In the genomic region with DNA sequence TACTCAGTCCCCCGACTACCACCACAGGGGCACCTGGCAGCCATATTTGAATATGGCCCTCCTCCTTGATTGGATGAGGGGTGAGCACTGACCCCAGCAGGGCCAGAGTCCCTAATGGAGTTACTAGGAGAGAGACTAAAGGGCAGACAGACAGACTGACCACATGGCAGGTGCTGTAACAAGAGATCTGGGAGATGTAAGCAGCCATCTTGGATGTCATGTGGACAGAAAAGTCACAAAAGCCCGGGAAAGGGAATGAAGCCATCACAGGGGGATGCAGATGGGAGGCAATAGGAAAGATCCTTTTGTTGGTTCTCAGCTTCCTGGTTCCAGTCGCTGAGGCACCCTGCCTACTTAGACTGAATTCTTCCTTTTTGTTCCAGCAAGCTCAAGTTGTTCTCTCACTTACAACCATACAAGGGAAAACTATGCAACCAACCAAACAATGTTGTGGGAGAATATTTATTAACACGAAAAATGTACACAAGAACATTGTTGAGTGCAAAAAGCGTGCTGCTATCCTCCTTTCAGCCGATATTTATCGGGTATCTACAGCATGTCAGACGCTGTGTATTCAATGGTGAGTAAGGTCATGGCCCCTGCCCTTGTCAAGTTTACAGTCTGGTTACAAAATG, we compare ENCODE assay signal across 17 cellular contexts.
A peak's percentile ranks its signal among the peaks of the same experiment; 100 is the strongest.
DNase-seq lines count a peak whose midpoint lies in the region; ATAC-seq and TF ChIP-seq lines count a peak whose summit lies in the region.
"Had no signal": no experiment of that assay in that cellular context is flagged by ENCODE, and none has a peak within 500 bp of the region (broad histone marks: within the 10 kb centered on the region; RNA-seq: fewer than 3 reads in every experiment).

No MANE protein-coding gene starts in this region.

- no peaks in the 10 kb centered on the region for H3K4me1 Mint-ChIP-seq in natural killer cell treated with Interleukin-12 subunit alpha and Interleukin-12 subunit beta and Interleukin-15 and Interleukin-18, amount 100 ng/mL, for 72 hours (ENCODE audit: low read depth in 2 of 2)
- no peaks in the 10 kb centered on the region for H3K4me1 Mint-ChIP-seq in natural killer cell

- TF ChIP-seq EP300 in gastroesophageal sphincter (IDR thresholded peaks at IDR 0.05) (no peak), sigmoid colon (IDR thresholded peaks at IDR 0.05) (no peak)

- no peaks in the 10 kb centered on the region for H3K36me3 ChIP-seq in gastroesophageal sphincter
- no peaks in the 10 kb centered on the region for H3K36me3 ChIP-seq in sigmoid colon
- no peaks in the 10 kb centered on the region for H3K36me3 ChIP-seq in heart right ventricle
- H3K36me3 ChIP-seq: BE2C had no signal

- no peak overlapping the region for H3K4me3 ChIP-seq in gastroesophageal sphincter
- no peak overlapping the region for H3K4me3 ChIP-seq in sigmoid colon
- H3K4me3 ChIP-seq in heart right ventricle = no peak overlapping the region
- H3K4me3 ChIP-seq: PC-9 had no signal

- H3K9me3 Mint-ChIP-seq in natural killer cell treated with Interleukin-12 subunit alpha and Interleukin-12 subunit beta and Interleukin-15 and Interleukin-18, amount 100 ng/mL, for 72 hours = no peaks in the 10 kb centered on the region
- no peaks in the 10 kb centered on the region for H3K9me3 Mint-ChIP-seq in natural killer cell
- H3K9me3 Mint-ChIP-seq: CD4-positive, alpha-beta T cell; H9 had no signal

- H3K27me3 ChIP-seq in gastroesophageal sphincter (no peaks in the 10 kb centered on the region), sigmoid colon (no peaks in the 10 kb centered on the region), heart right ventricle (no peaks in the 10 kb centered on the region)
- H3K27me3 ChIP-seq: BE2C had no signal

- no peak for TF ChIP-seq CTCF in natural killer cell (IDR thresholded peaks at IDR 0.05)
- no peak for TF ChIP-seq CTCF in gastroesophageal sphincter (IDR thresholded peaks at IDR 0.05)
- no peak for TF ChIP-seq CTCF in sigmoid colon (IDR thresholded peaks at IDR 0.05)
- TF ChIP-seq CTCF in heart right ventricle (IDR thresholded peaks at IDR 0.05) = no peak

- WGBS in gastroesophageal sphincter (ENCODE audit: low coverage in 1 of 2), 2 donors = 67 to 79% methylated on average over 5 to 7 of the region's 8 CpGs
- WGBS in sigmoid colon, 2 donors = 84% methylated on average over 8 of the region's 8 CpGs
- 87 to 96% methylated on average over 8 of the region's 8 CpGs for WGBS in heart right ventricle, 2 donors

- peaks cover 5 to 12% of the 10 kb centered on the region in 2 donors for H3K27me3 Mint-ChIP-seq in natural killer cell treated with Interleukin-12 subunit alpha and Interleukin-12 subunit beta and Interleukin-15 and Interleukin-18, amount 100 ng/mL, for 72 hours
- H3K27me3 Mint-ChIP-seq in natural killer cell (ENCODE audit: low read depth in 2 of 2) = peaks cover 2 to 7% of the 10 kb centered on the region in 2 donors
- H3K27me3 Mint-ChIP-seq: CD4-positive, alpha-beta T cell had no signal

- H3K9me3 ChIP-seq in gastroesophageal sphincter = no peaks in the 10 kb centered on the region
- H3K9me3 ChIP-seq in sigmoid colon = no peaks in the 10 kb centered on the region
- H3K9me3 ChIP-seq in heart right ventricle = no peaks in the 10 kb centered on the region
- H3K9me3 ChIP-seq: BE2C, Caco-2 had no signal

- no peak for ATAC-seq in natural killer cell treated with Interleukin-12 subunit alpha and Interleukin-12 subunit beta and Interleukin-15 and Interleukin-18, amount 100 ng/mL, for 72 hours
- ATAC-seq in natural killer cell (no peak), gastroesophageal sphincter (no peak), heart right ventricle (no peak)

- H3K27ac ChIP-seq in gastroesophageal sphincter (peak overlapping the region in 3 of 4 donors; percentile 41 to 67 (median 65)), sigmoid colon (peak overlapping the region in 3 of 4 donors; percentile 65 to 75 (median 71)), heart right ventricle (no peak overlapping the region)
- H3K27ac ChIP-seq: PC-9, RWPE1 had no signal

- H3K27ac Mint-ChIP-seq in natural killer cell treated with Interleukin-12 subunit alpha and Interleukin-12 subunit beta and Interleukin-15 and Interleukin-18, amount 100 ng/mL, for 72 hours = no peak overlapping the region
- peak overlapping the region in 1 of 2 donors; percentile 44 for H3K27ac Mint-ChIP-seq in natural killer cell
- H3K27ac Mint-ChIP-seq: CD4-positive, alpha-beta T cell; H9 had no signal

- DNase-seq in natural killer cell treated with Interleukin-12 subunit alpha and Interleukin-12 subunit beta and Interleukin-15 and Interleukin-18, amount 100 ng/mL, for 72 hours (ENCODE audit: low spot score) = peak; percentile 3
- no peak for DNase-seq in natural killer cell
- no peak for DNase-seq in sigmoid colon
- no peak for DNase-seq in activated gamma-delta T cell (lab: John Stamatoyannopoulos, UW)
- DNase-seq in activated CD4-positive, alpha-beta T cell treated with anti-CD3 and anti-CD28 coated beads for 4 hours = no peak
- no peak for DNase-seq in NCI-H524 treated with DMSO at 0.1 percent for 48 hours (lab: John Stamatoyannopoulos, UW)
- DNase-seq in heart right ventricle = no peak
- DNase-seq: Caco-2; CD4-positive, alpha-beta T cell; H9; NCI-H1105 treated with DMSO at 0.1 percent for 48 hours; NCI-H1694 treated with DMSO at 0.1 percent for 48 hours; PC-9; SIG-M5 had no signal

- no peak overlapping the region for H3K4me3 Mint-ChIP-seq in natural killer cell treated with Interleukin-12 subunit alpha and Interleukin-12 subunit beta and Interleukin-15 and Interleukin-18, amount 100 ng/mL, for 72 hours
- H3K4me3 Mint-ChIP-seq in natural killer cell = no peak overlapping the region
- H3K4me3 Mint-ChIP-seq: CD4-positive, alpha-beta T cell; H9 had no signal

- H3K36me3 Mint-ChIP-seq in natural killer cell treated with Interleukin-12 subunit alpha and Interleukin-12 subunit beta and Interleukin-15 and Interleukin-18, amount 100 ng/mL, for 72 hours = no peaks in the 10 kb centered on the region
- H3K36me3 Mint-ChIP-seq in natural killer cell = no peaks in the 10 kb centered on the region

- no peak for TF ChIP-seq POLR2A in gastroesophageal sphincter (IDR thresholded peaks at IDR 0.05)
- TF ChIP-seq POLR2A in sigmoid colon (IDR thresholded peaks at IDR 0.05) = no peak

- peaks cover 3 to 32% (median 3%) of the 10 kb centered on the region in 3 donors for H3K4me1 ChIP-seq in gastroesophageal sphincter
- H3K4me1 ChIP-seq in sigmoid colon = peaks cover 0 to 32% (median 24%) of the 10 kb centered on the region in 4 donors
- peaks cover 4 to 21% (median 15%) of the 10 kb centered on the region in 9 donors for H3K4me1 ChIP-seq in heart right ventricle
- H3K4me1 ChIP-seq: Caco-2 had no signal

- intact Hi-C loops in natural killer cell (cut with micrococcal nuclease) (no loop called here), sigmoid colon (cut with DNase I) (no loop called here), heart right ventricle (cut with DNase I) (no loop called here)

Comparison
In these comparisons a context has a peak if more than half of its experiments do, and no peak if none do; other contexts are left out.
1. H3K27ac ChIP-seq: peak in gastroesophageal sphincter (3 of 4) and sigmoid colon (3 of 4); none in heart right ventricle (0 of 10).